ENCODE assay signal across 15 cellular contexts in the genomic region with DNA sequence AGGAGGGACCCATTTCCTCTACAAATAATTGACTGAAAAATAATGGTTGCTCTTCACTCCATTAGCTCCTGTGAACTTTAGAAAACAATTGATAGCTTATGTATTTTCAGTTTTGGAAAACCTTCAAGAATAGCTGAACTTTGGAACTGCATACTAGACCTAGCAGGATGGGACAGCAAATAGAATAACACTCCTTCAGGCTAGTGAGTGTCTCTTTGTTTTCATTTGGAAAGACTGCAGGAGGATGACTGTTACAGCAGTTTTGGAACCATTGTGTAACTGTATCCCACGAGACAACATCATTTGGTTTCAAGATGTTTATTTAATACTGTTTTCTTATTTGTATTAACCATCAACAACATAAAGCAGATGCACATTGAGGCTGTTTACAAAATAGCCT.
A peak's percentile ranks its signal among the peaks of the same experiment; 100 is the strongest.
DNase-seq lines count a peak whose midpoint lies in the region; ATAC-seq and TF ChIP-seq lines count a peak whose summit lies in the region.
"Had no signal": no experiment of that assay in that cellular context is flagged by ENCODE, and none has a peak within 500 bp of the region (broad histone marks: within the 10 kb centered on the region; RNA-seq: fewer than 3 reads in every experiment).

No MANE protein-coding gene starts in this region.

- H3K36me3 Mint-ChIP-seq in nephron (ENCODE audit: low read depth), result no peaks in the 10 kb centered on the region
- no peaks in the 10 kb centered on the region for H3K36me3 Mint-ChIP-seq in activated naive CD4-positive, alpha-beta T cell treated with anti-CD3 and anti-CD28 coated beads for 36 hours (ENCODE audit: low read depth)
- H3K36me3 Mint-ChIP-seq: CD4-positive, CD25-positive, alpha-beta regulatory T cell; CD8-positive, alpha-beta memory T cell; IgD-negative memory B cell had no signal

- no peak overlapping the region for H3K4me3 Mint-ChIP-seq in nephron
- H3K4me3 Mint-ChIP-seq in activated naive CD4-positive, alpha-beta T cell treated with anti-CD3 and anti-CD28 coated beads for 36 hours, result no peak overlapping the region
- H3K4me3 Mint-ChIP-seq: CD4-positive, CD25-positive, alpha-beta regulatory T cell; CD8-positive, alpha-beta memory T cell; GM23338 had no signal

- CTCF ChIA-PET in activated naive CD4-positive, alpha-beta T cell treated with anti-CD3 and anti-CD28 coated beads for 36 hours (lab: Charles Lee), result interaction anchor here (0.7 kb wide), 1 partner anchor 146 kb away, joined by 3 read pairs; no protein-coding TSS in a partner anchor

- H3K27ac Mint-ChIP-seq in nephron, result peak overlapping the region; percentile 6 to 71 (median 27)
- H3K27ac Mint-ChIP-seq in activated naive CD4-positive, alpha-beta T cell treated with anti-CD3 and anti-CD28 coated beads for 36 hours, result no peak overlapping the region
- H3K27ac Mint-ChIP-seq: CD4-positive, CD25-positive, alpha-beta regulatory T cell; GM23338 had no signal

- H3K4me1 Mint-ChIP-seq in nephron, result peaks cover 12% of the 10 kb centered on the region
- H3K4me1 Mint-ChIP-seq in activated naive CD4-positive, alpha-beta T cell treated with anti-CD3 and anti-CD28 coated beads for 36 hours (ENCODE audit: low read depth), result no peaks in the 10 kb centered on the region
- H3K4me1 Mint-ChIP-seq: CD4-positive, CD25-positive, alpha-beta regulatory T cell; CD8-positive, alpha-beta memory T cell; GM23338 had no signal

- intact Hi-C loops in activated naive CD4-positive, alpha-beta T cell treated with anti-CD3 and anti-CD28 coated beads for 36 hours (cut with micrococcal nuclease), result no loop called here

- peak; percentile 33 for DNase-seq in HuH-7 (ENCODE audit: low spot score)
- no peak for DNase-seq in left lobe of liver (ENCODE audit: low spot score)
- no peak for DNase-seq in NCI-H2171 (lab: John Stamatoyannopoulos, UW)
- DNase-seq in stimulated activated CD4-positive, alpha-beta T cell treated with anti-CD3 and anti-CD28 coated beads, Interleukin-4, amount 100 ng/mL, for 1 hour, result no peak
- no peak for DNase-seq in activated naive CD4-positive, alpha-beta T cell treated with anti-CD3 and anti-CD28 coated beads for 36 hours
- DNase-seq: ACHN; BE2C; C1 segment of cervical spinal cord; CD4-positive, CD25-positive, alpha-beta regulatory T cell; CD8-positive, alpha-beta memory T cell; COR-L47; HCEC 1CT had no signal

- ATAC-seq in left lobe of liver, result peak; percentile 23
- ATAC-seq: GM23338 had no signal

- TF ChIP-seq CTCF in nephron (IDR thresholded peaks at IDR 0.05; ENCODE audit: unreplicated experiment in 3 of 3), result no peak

- no peaks in the 10 kb centered on the region for H3K9me3 Mint-ChIP-seq in nephron
- H3K9me3 Mint-ChIP-seq in activated naive CD4-positive, alpha-beta T cell treated with anti-CD3 and anti-CD28 coated beads for 36 hours, result no peaks in the 10 kb centered on the region

- no peaks in the 10 kb centered on the region for H3K27me3 Mint-ChIP-seq in nephron (ENCODE audit: low read depth)
- peaks cover 4% of the 10 kb centered on the region for H3K27me3 Mint-ChIP-seq in activated naive CD4-positive, alpha-beta T cell treated with anti-CD3 and anti-CD28 coated beads for 36 hours (ENCODE audit: low read depth)
- H3K27me3 Mint-ChIP-seq: CD4-positive, CD25-positive, alpha-beta regulatory T cell; IgD-negative memory B cell had no signal
